In the genomic region with DNA sequence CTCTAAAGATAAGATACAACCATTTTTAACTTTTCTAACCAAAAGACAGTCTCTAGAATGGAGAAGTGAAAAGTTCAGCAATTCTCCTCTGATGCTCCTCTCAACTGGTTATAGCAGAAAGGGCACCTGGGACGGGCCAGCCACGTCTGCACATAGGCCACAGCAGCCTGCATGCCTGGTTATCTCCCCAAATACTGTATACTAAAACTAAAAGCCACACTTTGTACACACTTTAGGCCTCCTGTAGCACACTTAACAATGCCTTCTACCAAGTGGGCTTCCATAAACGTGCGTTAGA, we compare ENCODE assay signal across 9 cellular contexts.
DNase-seq lines count a peak whose midpoint lies in the region; ATAC-seq and TF ChIP-seq lines count a peak whose summit lies in the region.
"Had no signal": no experiment of that assay in that cellular context is flagged by ENCODE, and none has a peak within 500 bp of the region (broad histone marks: within the 10 kb centered on the region; RNA-seq: fewer than 3 reads in every experiment).

No MANE protein-coding gene starts in this region.

- H3K27ac ChIP-seq in WERI-Rb-1 (no peak overlapping the region), body of pancreas (no peak overlapping the region)
- H3K27ac ChIP-seq: SK-N-MC had no signal

- peaks cover 63% of the 10 kb centered on the region for H3K36me3 Mint-ChIP-seq in activated naive CD8-positive, alpha-beta T cell treated with anti-CD3 and anti-CD28 coated beads, Interleukin-2, amount 50 U/mL, for 24 hours (ENCODE audit: low read depth)

- no peak for DNase-seq in activated naive CD8-positive, alpha-beta T cell treated with anti-CD3 and anti-CD28 coated beads, Interleukin-2, amount 50 U/mL, for 24 hours
- DNase-seq in NCI-H2227 treated with DMSO at 0.1 percent for 48 hours (lab: John Stamatoyannopoulos, UW) (no peak), WERI-Rb-1 (no peak), C1 segment of cervical spinal cord (lab: John Stamatoyannopoulos, UW) (no peak), body of pancreas (no peak)

- no peaks in the 10 kb centered on the region for H3K36me3 ChIP-seq in WERI-Rb-1
- no peaks in the 10 kb centered on the region for H3K36me3 ChIP-seq in body of pancreas (replicated peaks in 1 of 2; ENCODE audit: insufficient read depth in 1 of 2, low read depth in 2 of 2)

- intact Hi-C loops in body of pancreas (cut with DNase I), result no loop called here

- H3K4me3 ChIP-seq in WERI-Rb-1 (ENCODE audit: low read depth, low read length) (no peak overlapping the region), body of pancreas (no peak overlapping the region)
- H3K4me3 ChIP-seq: SK-N-MC had no signal

- no peak for TF ChIP-seq POLR2A in GM18505 (IDR thresholded peaks at IDR 0.05; ENCODE audit: borderline replicate concordance, extremely low read depth, insufficient read depth, insufficient read length)
- TF ChIP-seq POLR2A in body of pancreas (IDR thresholded peaks at IDR 0.05), result no peak

- ATAC-seq in GM18505 (IDR thresholded peaks at IDR 0.05; ENCODE audit: unreplicated experiment) (peak; percentile 78), GM21367 (IDR thresholded peaks at IDR 0.05; ENCODE audit: unreplicated experiment) (peak; percentile 73), HG03139 (IDR thresholded peaks at IDR 0.05; ENCODE audit: unreplicated experiment) (peak; percentile 61), body of pancreas (no peak)
- no peak for ATAC-seq in activated naive CD8-positive, alpha-beta T cell treated with anti-CD3 and anti-CD28 coated beads, Interleukin-2, amount 50 U/mL, for 24 hours

- peaks cover 6% of the 10 kb centered on the region for H3K9me3 Mint-ChIP-seq in activated naive CD8-positive, alpha-beta T cell treated with anti-CD3 and anti-CD28 coated beads, Interleukin-2, amount 50 U/mL, for 24 hours

- H3K27me3 Mint-ChIP-seq in activated naive CD8-positive, alpha-beta T cell treated with anti-CD3 and anti-CD28 coated beads, Interleukin-2, amount 50 U/mL, for 24 hours, result no peaks in the 10 kb centered on the region

- H3K27me3 ChIP-seq in WERI-Rb-1 (ENCODE audit: insufficient read depth, low read depth, severe bottlenecking) (no peaks in the 10 kb centered on the region), body of pancreas (no peaks in the 10 kb centered on the region)

- TF ChIP-seq CTCF in WERI-Rb-1 (IDR thresholded peaks at IDR 0.05; ENCODE audit: low read depth, low read length), result no peak
- TF ChIP-seq CTCF in body of pancreas (IDR thresholded peaks at IDR 0.05), result no peak

- peak overlapping the region; percentile 14 for H3K4me3 Mint-ChIP-seq in activated naive CD8-positive, alpha-beta T cell treated with anti-CD3 and anti-CD28 coated beads, Interleukin-2, amount 50 U/mL, for 24 hours

- H3K9me3 ChIP-seq in WERI-Rb-1 (ENCODE audit: severe bottlenecking) (no peaks in the 10 kb centered on the region), body of pancreas (no peaks in the 10 kb centered on the region)

- 82 to 94% methylated on average over 4 of the region's 4 CpGs for WGBS in body of pancreas, 2 donors

- no peaks in the 10 kb centered on the region for H3K4me1 ChIP-seq in body of pancreas

- peak overlapping the region; percentile 63 for H3K27ac Mint-ChIP-seq in activated naive CD8-positive, alpha-beta T cell treated with anti-CD3 and anti-CD28 coated beads, Interleukin-2, amount 50 U/mL, for 24 hours

- peaks cover 83% of the 10 kb centered on the region for H3K4me1 Mint-ChIP-seq in activated naive CD8-positive, alpha-beta T cell treated with anti-CD3 and anti-CD28 coated beads, Interleukin-2, amount 50 U/mL, for 24 hours

Comparison
In these comparisons a context has a peak if more than half of its experiments do, and no peak if none do; other contexts are left out.
1. ATAC-seq: peak in GM18505 (single experiment), GM21367 (single experiment) and HG03139 (single experiment); none in activated naive CD8-positive, alpha-beta T cell treated with anti-CD3 and anti-CD28 coated beads, Interleukin-2, amount 50 U/mL, for 24 hours (single experiment) and body of pancreas (single experiment).